ENCODE assay signal across 16 cellular contexts in genomic region chr20:33897313-33897912, GRCh38.
DNase-seq lines count a peak whose midpoint lies in the region; ATAC-seq, FAIRE-seq and TF ChIP-seq lines count a peak whose summit lies in the region.
"Had no signal": no experiment of that assay in that cellular context is flagged by ENCODE, and none has a peak within 500 bp of the region (broad histone marks: within the 10 kb centered on the region; RNA-seq: fewer than 3 reads in every experiment).

No MANE protein-coding gene starts in this region.

- no peak for TF ChIP-seq POLR2A in K562 (conservative IDR thresholded peaks at IDR 0.05)

- 3% methylated on average over 8 of the region's 8 CpGs for WGBS in K562 (ENCODE audit: insufficient coverage, low coverage, missing lambda C conversion rate)

- no peaks in the 10 kb centered on the region for H3K9me1 ChIP-seq in K562 (ENCODE audit: control insufficient read depth, insufficient read depth, low read length)

- H3K9me2 ChIP-seq in Loucy (replicated peaks; ENCODE audit: low read depth, low read length), result no peaks in the 10 kb centered on the region

- H3K4me3 ChIP-seq in Loucy (ENCODE audit: low read length, poor library complexity, severe bottlenecking) (no peak overlapping the region), K562 (no peak overlapping the region)

- ATAC-seq in K562 (peak; percentile 65), HG03342 (IDR thresholded peaks at IDR 0.05; ENCODE audit: unreplicated experiment) (no peak), HG02870 (IDR thresholded peaks at IDR 0.05; ENCODE audit: unreplicated experiment) (no peak)
- ATAC-seq: natural killer cell had no signal

- no peaks in the 10 kb centered on the region for H3K36me3 Mint-ChIP-seq in progenitor cell of endocrine pancreas (ENCODE audit: insufficient read depth)
- H3K36me3 Mint-ChIP-seq: activated CD4-positive, alpha-beta memory T cell treated with anti-CD3 and anti-CD28 coated beads for 36 hours; natural killer cell had no signal

- H3K27ac ChIP-seq in K562 (ENCODE audit: extremely low read depth, low read depth, low read length), result no peak overlapping the region

- FAIRE-seq in K562 (lab: Jason Lieb, UNC), result no peak
- FAIRE-seq: H54 had no signal

- H3K4me1 ChIP-seq in Loucy (ENCODE audit: insufficient read depth, low read length, poor library complexity, severe bottlenecking), result no peaks in the 10 kb centered on the region
- no peaks in the 10 kb centered on the region; a peak in 2 of 5 replicates for H3K4me1 ChIP-seq in K562 (replicated peaks in 1 of 2; ENCODE audit: control insufficient read depth in 2 of 2, insufficient read depth in 2 of 2, low read length in 2 of 2)

- H3K27me3 Mint-ChIP-seq in progenitor cell of endocrine pancreas, result peaks cover 3% of the 10 kb centered on the region

- no peak for TF ChIP-seq RAD21 in K562 (CRISPR knock-in tag; conservative IDR thresholded peaks at IDR 0.05 in 1 of 2, IDR thresholded peaks at IDR 0.05 in 1 of 2)

- H3K4me3 Mint-ChIP-seq in progenitor cell of endocrine pancreas (ENCODE audit: low read depth), result no peak overlapping the region
- H3K4me3 Mint-ChIP-seq: activated CD4-positive, alpha-beta memory T cell treated with anti-CD3 and anti-CD28 coated beads for 36 hours; natural killer cell; T-helper 1 cell treated with Interleukin-12 subunit alpha and Interleukin-12 subunit beta and Interleukin-4 antibody, amounts not matched to agents 30 μg/mL and 1 μg/mL, for 36 hours had no signal

- H3K36me3 ChIP-seq in Loucy (ENCODE audit: insufficient read depth, low read length), result no peaks in the 10 kb centered on the region
- no peaks in the 10 kb centered on the region for H3K36me3 ChIP-seq in K562 (ENCODE audit: control insufficient read depth, insufficient read depth, low read length)

- H3K9me3 Mint-ChIP-seq in progenitor cell of endocrine pancreas (ENCODE audit: low read depth), result no peaks in the 10 kb centered on the region
- H3K9me3 Mint-ChIP-seq: activated CD4-positive, alpha-beta memory T cell treated with anti-CD3 and anti-CD28 coated beads for 36 hours; activated T-helper 2 cell treated with anti-CD3 and anti-CD28 coated beads, Interferon-gamma antibody, Interleukin-2, Interleukin-4, amounts not matched to agents 10 μg/mL and 5 μg/mL and 100 μg/mL, durations not matched to agents 14 hours and 24 hours and 36 hours; natural killer cell; T-helper 1 cell treated with Interleukin-12 subunit alpha and Interleukin-12 subunit beta and Interleukin-4 antibody, amounts not matched to agents 30 μg/mL and 1 μg/mL, for 36 hours had no signal

- no peak overlapping the region for H3K27ac Mint-ChIP-seq in progenitor cell of endocrine pancreas
- H3K27ac Mint-ChIP-seq: activated CD4-positive, alpha-beta memory T cell treated with anti-CD3 and anti-CD28 coated beads for 36 hours; activated T-helper 2 cell treated with anti-CD3 and anti-CD28 coated beads, Interferon-gamma antibody, Interleukin-2, Interleukin-4, amounts not matched to agents 10 μg/mL and 5 μg/mL and 100 μg/mL, durations not matched to agents 14 hours and 24 hours and 36 hours; natural killer cell; T-helper 1 cell treated with Interleukin-12 subunit alpha and Interleukin-12 subunit beta and Interleukin-4 antibody, amounts not matched to agents 30 μg/mL and 1 μg/mL, for 36 hours had no signal

- no TSS peak for BruUV-seq in K562 (replicated peaks; lab: Mats Ljungman, UMichigan)

- H3K27me3 ChIP-seq in Loucy (ENCODE audit: insufficient read depth, low read length, poor library complexity, severe bottlenecking) (no peaks in the 10 kb centered on the region), K562 (ENCODE audit: control insufficient read depth in 2 of 2, insufficient read depth in 2 of 2, low read length in 2 of 2) (peaks cover 31 to 70% of the 10 kb centered on the region in 2 experiments; a peak in 4 of 5 replicates)

- H4K20me1 ChIP-seq in Loucy (ENCODE audit: insufficient read depth, low read length, poor library complexity, severe bottlenecking) (no peaks in the 10 kb centered on the region), K562 (replicated peaks; ENCODE audit: control insufficient read depth, insufficient read depth, low read length) (peaks cover 11% of the 10 kb centered on the region)

- H3K9me3 ChIP-seq in Loucy (ENCODE audit: insufficient read depth, low read depth, low read length) (no peaks in the 10 kb centered on the region), K562 (replicated peaks; ENCODE audit: control insufficient read depth, insufficient read depth, low read depth, low read length) (no peaks in the 10 kb centered on the region)

- no peak overlapping the region for H2AFZ ChIP-seq in Loucy (ENCODE audit: low read length)
- no peak overlapping the region for H2AFZ ChIP-seq in K562 (ENCODE audit: low read depth, low read length)

- TF ChIP-seq CTCF in Loucy (conservative IDR thresholded peaks at IDR 0.05; ENCODE audit: low read length) (peak; percentile 47), K562 (IDR thresholded peaks at IDR 0.05 in 2 of 3, conservative IDR thresholded peaks at IDR 0.05 in 1 of 3; ENCODE audit: insufficient read depth in 2 of 3, low read depth in 1 of 3, low read length in 3 of 3) (peak in 2 of 3 experiments; percentile 39 to 40; a peak in 3 of 6 replicates), progenitor cell of endocrine pancreas (IDR thresholded peaks at IDR 0.05; ENCODE audit: unreplicated experiment) (peak; percentile 52)

- DNase-seq in DMS 273 (lab: John Stamatoyannopoulos, UW; ENCODE audit: unreplicated experiment) (peak; percentile 23), DMS 273 treated with DMSO at 0.1 percent for 48 hours (lab: John Stamatoyannopoulos, UW) (no peak), K562 (ENCODE audit: extremely low read depth in 1 of 4, low spot score in 3 of 4) (peak in 2 of 4 experiments; percentile 17 to 27), progenitor cell of endocrine pancreas (ENCODE audit: low spot score, unreplicated experiment) (no peak), GM19240 (ENCODE audit: insufficient read length, low spot score) (no peak)
- DNase-seq: 8988T; activated CD4-positive, alpha-beta memory T cell treated with anti-CD3 and anti-CD28 coated beads for 36 hours; aorta; natural killer cell; NCI-H1092 treated with DMSO at 0.1 percent for 48 hours had no signal

- H3K4me2 ChIP-seq in Loucy (ENCODE audit: low read depth, low read length, poor library complexity, severe bottlenecking) (no peak overlapping the region), K562 (ENCODE audit: insufficient read depth, low read length) (no peak overlapping the region)

- CTCF ChIA-PET in K562 (lab: Yijun Ruan, JAX; ENCODE audit: low intra/inter-chr PET ratio), result no interaction called here

- peaks cover 2% of the 10 kb centered on the region for H3K4me1 Mint-ChIP-seq in progenitor cell of endocrine pancreas (ENCODE audit: low read depth)
- H3K4me1 Mint-ChIP-seq: natural killer cell had no signal

- in situ Hi-C loops in K562 (cut with MboI), result no loop called here

- intact Hi-C loops in K562 (cut with micrococcal nuclease), result no loop called here

- H3K79me2 ChIP-seq in Loucy (ENCODE audit: insufficient read depth, low read length) (no peaks in the 10 kb centered on the region), K562 (ENCODE audit: control insufficient read depth, insufficient read depth, low read length) (no peaks in the 10 kb centered on the region)

- POLR2A ChIA-PET in K562 (lab: Yijun Ruan, JAX), result interaction anchor here (1.0 to 1.1 kb wide), 2 partner anchors 15 to 16 kb away, joined by 3 read pairs; no protein-coding TSS in a partner anchor

- H3F3A ChIP-seq in Loucy (ENCODE audit: low read depth), result no peaks in the 10 kb centered on the region

- no peak for TF ChIP-seq EP300 in K562 (IDR thresholded peaks at IDR 0.05; ENCODE audit: low read length)

- H3K9ac ChIP-seq in Loucy (ENCODE audit: low read depth, low read length, poor library complexity, severe bottlenecking) (no peak overlapping the region), K562 (ENCODE audit: insufficient read depth in 1 of 2, low read depth in 2 of 2, low read length in 2 of 2) (no peak overlapping the region)

TF ChIP-seq in K562, 482 proteins besides CTCF, POLR2A, EP300 and RAD21 (continues in another document):
- TF ChIP-seq HDGF (IDR thresholded peaks at IDR 0.05) (no peak), PCBP2 (IDR thresholded peaks at IDR 0.05; ENCODE audit: low read depth, low read length, poor library complexity, severe bottlenecking) (no peak), NFE2 (IDR thresholded peaks at IDR 0.05; ENCODE audit: low read depth) (no peak), ARID1B (IDR thresholded peaks at IDR 0.05) (peak; percentile 36; the same call in 1 of the 2 replicates), THAP12 (CRISPR knock-in tag; IDR thresholded peaks at IDR 0.05) (no peak), JUNB (CRISPR knock-in tag; conservative IDR thresholded peaks at IDR 0.05) (no peak), KAT7 (CRISPR knock-in tag; IDR thresholded peaks at IDR 0.05; ENCODE audit: borderline replicate concordance) (no peak), VEZF1 (CRISPR knock-in tag; IDR thresholded peaks at IDR 0.05) (no peak), ZKSCAN8 (CRISPR knock-in tag; IDR thresholded peaks at IDR 0.05) (no peak), SUPT5H (IDR thresholded peaks at IDR 0.05) (no peak)
